In genomic region chr14:25046301-25046943, GRCh38 we compare ENCODE assay signal across 16 cellular contexts. TPM values are rescaled to one million over a fixed set of nuclear protein-coding genes. Genes with fewer than 3 reads are reported as not detected.
"Had no signal": no experiment of that assay in that cellular context is flagged by ENCODE, and none has a peak within 500 bp of the region (broad histone marks: within the 10 kb centered on the region; RNA-seq: fewer than 3 reads in every experiment).

No MANE protein-coding gene starts in this region.

- H3K4me3 Mint-ChIP-seq: activated CD4-positive, alpha-beta T cell treated with anti-CD3 and anti-CD28 coated beads for 36 hours; activated CD8-positive, alpha-beta T cell treated with anti-CD3 and anti-CD28 coated beads for 36 hours; activated naive CD8-positive, alpha-beta T cell treated with anti-CD3 and anti-CD28 coated beads, Interleukin-2, amount 10 ng/mL, durations not matched to agents 7 days and 5 days; activated T-cell treated with anti-CD3 and anti-CD28 coated beads, Interleukin-2, amount 50 U/mL, for 72 hours; memory B cell had no signal

- H3K36me3 ChIP-seq: SJSA1, tibial nerve, WERI-Rb-1 had no signal

- H3K9me3 Mint-ChIP-seq: activated CD8-positive, alpha-beta T cell treated with anti-CD3 and anti-CD28 coated beads for 36 hours; activated naive CD8-positive, alpha-beta T cell treated with anti-CD3 and anti-CD28 coated beads, Interleukin-2, amount 10 ng/mL, durations not matched to agents 7 days and 5 days; activated T-cell treated with anti-CD3 and anti-CD28 coated beads, Interleukin-2, amount 50 U/mL, for 72 hours; memory B cell had no signal

- DNase-seq: activated CD4-positive, alpha-beta T cell treated with anti-CD3 and anti-CD28 coated beads for 36 hours; activated CD8-positive, alpha-beta memory T cell treated with anti-CD3 and anti-CD28 coated beads, Interleukin-2, amount 50 U/mL, for 4 hours; activated CD8-positive, alpha-beta T cell treated with anti-CD3 and anti-CD28 coated beads for 36 hours; activated naive CD8-positive, alpha-beta T cell treated with anti-CD3 and anti-CD28 coated beads, Interleukin-2, amount 10 ng/mL, durations not matched to agents 7 days and 5 days; activated T-cell treated with anti-CD3 and anti-CD28 coated beads, Interleukin-2, amount 50 U/mL, for 72 hours; central memory CD4-positive, alpha-beta T cell; effector CD8-positive, alpha-beta T cell; stimulated activated CD4-positive, alpha-beta T cell treated with anti-CD3 and anti-CD28 coated beads, Interleukin-15, amount 100 ng/mL, for 24 hours; stimulated activated CD4-positive, alpha-beta T cell treated with anti-CD3 and anti-CD28 coated beads, Interleukin-4, amount 100 ng/mL, for 24 hours; T1000; WERI-Rb-1 had no signal

- H3K4me3 ChIP-seq: coronary artery, SJSA1, tibial nerve had no signal

- ATAC-seq: activated CD4-positive, alpha-beta T cell treated with anti-CD3 and anti-CD28 coated beads for 36 hours; activated CD8-positive, alpha-beta T cell treated with anti-CD3 and anti-CD28 coated beads for 36 hours; activated T-cell treated with anti-CD3 and anti-CD28 coated beads, Interleukin-2, amount 50 U/mL, for 72 hours had no signal

- H3K4me1 Mint-ChIP-seq: activated naive CD8-positive, alpha-beta T cell treated with anti-CD3 and anti-CD28 coated beads, Interleukin-2, amount 10 ng/mL, durations not matched to agents 7 days and 5 days had no signal

- H3K27ac Mint-ChIP-seq: activated CD4-positive, alpha-beta T cell treated with anti-CD3 and anti-CD28 coated beads for 36 hours; activated CD8-positive, alpha-beta T cell treated with anti-CD3 and anti-CD28 coated beads for 36 hours; activated naive CD8-positive, alpha-beta T cell treated with anti-CD3 and anti-CD28 coated beads, Interleukin-2, amount 10 ng/mL, durations not matched to agents 7 days and 5 days; activated T-cell treated with anti-CD3 and anti-CD28 coated beads, Interleukin-2, amount 50 U/mL, for 72 hours; memory B cell had no signal

- H3K27ac ChIP-seq: coronary artery, SJSA1, WERI-Rb-1 had no signal

- H3K9me3 ChIP-seq: SJSA1, tibial nerve had no signal

- H3K36me3 Mint-ChIP-seq: activated naive CD8-positive, alpha-beta T cell treated with anti-CD3 and anti-CD28 coated beads, Interleukin-2, amount 10 ng/mL, durations not matched to agents 7 days and 5 days had no signal

RNA-seq across cellular contexts. Expression of gene STXBP6, which starts 3.5 kb away (rescaled TPM):
- total RNA-seq: activated CD4-positive, alpha-beta T cell treated with anti-CD3 and anti-CD28 coated beads for 36 hours; activated CD8-positive, alpha-beta T cell treated with anti-CD3 and anti-CD28 coated beads for 36 hours; activated naive CD8-positive, alpha-beta T cell treated with anti-CD3 and anti-CD28 coated beads, Interleukin-2, amount 10 ng/mL, durations not matched to agents 7 days and 5 days; activated T-cell treated with anti-CD3 and anti-CD28 coated beads, Interleukin-2, amount 50 U/mL, for 72 hours; pulmonary artery endothelial cell had no signal
